ENCODE assay signal across 9 cellular contexts in the genomic region with DNA sequence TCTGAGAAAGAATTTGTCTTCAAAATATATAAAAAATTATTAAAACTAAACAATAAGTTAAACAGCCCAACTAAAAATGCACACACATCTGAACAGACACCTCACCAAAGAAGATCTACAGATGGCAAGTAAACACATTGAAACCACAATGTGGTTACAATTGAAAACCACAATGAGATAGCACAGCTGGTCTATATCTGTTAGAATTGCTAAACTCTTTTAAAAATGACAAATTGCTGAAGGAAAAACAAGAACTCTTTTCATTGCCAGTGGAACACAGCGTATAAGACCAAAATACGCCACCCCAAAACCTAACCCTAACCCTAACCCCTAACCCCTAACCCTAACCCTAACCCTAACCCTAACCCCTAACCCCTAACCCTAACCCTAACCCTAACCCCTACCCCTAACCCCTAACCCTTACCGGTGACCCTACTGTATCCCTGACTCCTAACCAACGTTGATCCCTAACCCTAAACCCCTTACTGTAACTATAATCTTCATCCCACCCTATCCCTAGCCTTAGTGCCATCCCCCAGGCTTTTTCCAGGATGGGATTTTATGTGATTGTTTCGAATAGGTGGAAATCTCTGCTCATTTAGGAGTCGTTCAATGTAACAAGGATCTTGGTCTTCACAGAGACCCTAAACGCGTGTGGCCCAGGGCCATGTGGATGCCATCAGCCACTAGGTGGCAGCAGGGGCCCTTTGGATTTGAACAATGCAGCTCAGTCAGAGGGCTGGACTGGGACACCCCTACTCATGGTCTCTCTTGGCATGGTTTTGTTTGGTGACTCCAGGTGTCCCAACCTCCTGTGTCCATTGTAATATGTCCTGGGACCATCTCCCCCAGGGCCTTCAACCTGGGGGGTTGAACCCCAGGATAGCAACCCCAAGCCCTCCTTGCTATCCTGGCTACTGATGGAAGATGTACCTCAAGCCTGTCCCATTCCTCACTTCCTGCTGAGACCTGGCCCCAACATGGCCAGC. TPM values are rescaled to one million over a fixed set of nuclear protein-coding genes. Genes with fewer than 3 reads are reported as not detected.
DNase-seq lines count a peak whose midpoint lies in the region; ATAC-seq and TF ChIP-seq lines count a peak whose summit lies in the region.
"Not testable (repeated sequence)": the region's sequence is repeated elsewhere in the genome, so short reads cannot be mapped to it uniquely, and the experiment has no call there.
"Had no signal": no experiment of that assay in that cellular context is flagged by ENCODE, and none has a peak within 500 bp of the region (broad histone marks: within the 10 kb centered on the region; RNA-seq: fewer than 3 reads in every experiment).

No MANE protein-coding gene starts in this region.

- not testable (repeated sequence) for H3K9me3 ChIP-seq in left ventricle myocardium inferior (replicated peaks); osteoblast (ENCODE audit: low read depth, low read length)

- not testable (repeated sequence) for H3K79me2 ChIP-seq in osteoblast (ENCODE audit: insufficient read depth, low read length)

- H4K20me1 ChIP-seq in osteoblast (ENCODE audit: insufficient read depth, low read length): not testable (repeated sequence)

- H3K27me3 ChIP-seq in left ventricle myocardium inferior (ENCODE audit: low read depth); osteoblast (ENCODE audit: insufficient read depth, low read length): not testable (repeated sequence)

- not testable (repeated sequence) for H3K36me3 ChIP-seq in left ventricle myocardium inferior; osteoblast (ENCODE audit: insufficient read depth, low read length)

- peak; percentile 31 for TF ChIP-seq CTCF in AG10803 (conservative IDR thresholded peaks at IDR 0.05; ENCODE audit: low read length)
- TF ChIP-seq CTCF in left ventricle myocardium inferior (IDR thresholded peaks at IDR 0.05; ENCODE audit: borderline replicate concordance): peak; percentile 61
- peak; percentile 26 for TF ChIP-seq CTCF in osteoblast (IDR thresholded peaks at IDR 0.05; ENCODE audit: extremely low read depth, low read depth, low read length)

- H3K36me3 Mint-ChIP-seq in T-helper 1 cell treated with Interleukin-12 subunit alpha and Interleukin-12 subunit beta and Interleukin-4 antibody, amounts not matched to agents 30 μg/mL and 1 μg/mL, for 36 hours (ENCODE audit: low read depth); activated T-cell treated with anti-CD3 and anti-CD28 coated beads, Interleukin-2, amount 50 U/mL, for 72 hours (ENCODE audit: insufficient read depth in 2 of 2); stimulated activated effector memory CD8-positive, alpha-beta T cell treated with anti-CD3 and anti-CD28 coated beads, Interleukin-12 subunit alpha, Interleukin-12 subunit beta, amount 100 ng/mL, for 72 hours: not testable (repeated sequence)

- intact Hi-C loops in left ventricle myocardium inferior (cut with micrococcal nuclease): not testable (repeated sequence)

- not testable (repeated sequence) for H2AFZ ChIP-seq in osteoblast (ENCODE audit: low read length)

- peak overlapping the region; percentile 35 for H3K4me3 Mint-ChIP-seq in T-helper 1 cell treated with Interleukin-12 subunit alpha and Interleukin-12 subunit beta and Interleukin-4 antibody, amounts not matched to agents 30 μg/mL and 1 μg/mL, for 36 hours
- H3K4me3 Mint-ChIP-seq in activated T-cell treated with anti-CD3 and anti-CD28 coated beads, Interleukin-2, amount 50 U/mL, for 72 hours: peak overlapping the region in 1 of 2 donors; percentile 40
- H3K4me3 Mint-ChIP-seq in stimulated activated effector memory CD8-positive, alpha-beta T cell treated with anti-CD3 and anti-CD28 coated beads, Interleukin-12 subunit alpha, Interleukin-12 subunit beta, amount 100 ng/mL, for 72 hours: not testable (repeated sequence)

- H3K9me3 Mint-ChIP-seq in T-helper 1 cell treated with Interleukin-12 subunit alpha and Interleukin-12 subunit beta and Interleukin-4 antibody, amounts not matched to agents 30 μg/mL and 1 μg/mL, for 36 hours; activated T-cell treated with anti-CD3 and anti-CD28 coated beads, Interleukin-2, amount 50 U/mL, for 72 hours; stimulated activated effector memory CD8-positive, alpha-beta T cell treated with anti-CD3 and anti-CD28 coated beads, Interleukin-12 subunit alpha, Interleukin-12 subunit beta, amount 100 ng/mL, for 72 hours: not testable (repeated sequence)

- H3K27ac Mint-ChIP-seq in T-helper 1 cell treated with Interleukin-12 subunit alpha and Interleukin-12 subunit beta and Interleukin-4 antibody, amounts not matched to agents 30 μg/mL and 1 μg/mL, for 36 hours: peak overlapping the region; percentile 63
- H3K27ac Mint-ChIP-seq in activated T-cell treated with anti-CD3 and anti-CD28 coated beads, Interleukin-2, amount 50 U/mL, for 72 hours: not testable (repeated sequence)
- peak overlapping the region; percentile 34 for H3K27ac Mint-ChIP-seq in stimulated activated effector memory CD8-positive, alpha-beta T cell treated with anti-CD3 and anti-CD28 coated beads, Interleukin-12 subunit alpha, Interleukin-12 subunit beta, amount 100 ng/mL, for 72 hours

- not testable (repeated sequence) for H3K4me3 ChIP-seq in AG10803 (ENCODE audit: low read length); left ventricle myocardium inferior; osteoblast (ENCODE audit: insufficient read depth, low read length)

- not testable (repeated sequence) for H3K4me2 ChIP-seq in osteoblast (ENCODE audit: insufficient read depth, low read length)

- DNase-seq in AG10803 (ENCODE audit: low read depth); left ventricle myocardium inferior; osteoblast (ENCODE audit: insufficient read length, low spot score, missing footprints): not testable (repeated sequence)
- peak in 1 of 2 donors; percentile 2 for DNase-seq in activated T-cell treated with anti-CD3 and anti-CD28 coated beads, Interleukin-2, amount 50 U/mL, for 72 hours
- peak; percentile 37 for DNase-seq in central memory CD4-positive, alpha-beta T cell
- DNase-seq in stimulated activated effector memory CD8-positive, alpha-beta T cell treated with anti-CD3 and anti-CD28 coated beads, Interleukin-12 subunit alpha, Interleukin-12 subunit beta, amount 100 ng/mL, for 72 hours (ENCODE audit: low spot score in 2 of 2): peak; percentile 25 to 59

- peak; percentile 47 for ATAC-seq in GM19395 (IDR thresholded peaks at IDR 0.05; ENCODE audit: unreplicated experiment)
- ATAC-seq in activated T-cell treated with anti-CD3 and anti-CD28 coated beads, Interleukin-2, amount 50 U/mL, for 72 hours (replicated peaks in 1 of 2): peak; percentile 52
- ATAC-seq in stimulated activated effector memory CD8-positive, alpha-beta T cell treated with anti-CD3 and anti-CD28 coated beads, Interleukin-12 subunit alpha, Interleukin-12 subunit beta, amount 100 ng/mL, for 72 hours: peak; percentile 80

- H3K27me3 Mint-ChIP-seq in T-helper 1 cell treated with Interleukin-12 subunit alpha and Interleukin-12 subunit beta and Interleukin-4 antibody, amounts not matched to agents 30 μg/mL and 1 μg/mL, for 36 hours (ENCODE audit: low read depth); activated T-cell treated with anti-CD3 and anti-CD28 coated beads, Interleukin-2, amount 50 U/mL, for 72 hours (ENCODE audit: low read depth): not testable (repeated sequence)

- H3K27ac ChIP-seq in left ventricle myocardium inferior (replicated peaks); osteoblast (ENCODE audit: low read depth, low read length): not testable (repeated sequence)

- not testable (repeated sequence) for H3K4me1 ChIP-seq in left ventricle myocardium inferior; osteoblast (ENCODE audit: insufficient read depth, low read length)

- H3K4me1 Mint-ChIP-seq in T-helper 1 cell treated with Interleukin-12 subunit alpha and Interleukin-12 subunit beta and Interleukin-4 antibody, amounts not matched to agents 30 μg/mL and 1 μg/mL, for 36 hours (ENCODE audit: low read depth); activated T-cell treated with anti-CD3 and anti-CD28 coated beads, Interleukin-2, amount 50 U/mL, for 72 hours (ENCODE audit: low read depth); stimulated activated effector memory CD8-positive, alpha-beta T cell treated with anti-CD3 and anti-CD28 coated beads, Interleukin-12 subunit alpha, Interleukin-12 subunit beta, amount 100 ng/mL, for 72 hours: not testable (repeated sequence)

RNA-seq across cellular contexts. Expression of a gene that starts 1.1 kb away (rescaled TPM):
- total RNA-seq in activated T-cell treated with anti-CD3 and anti-CD28 coated beads, Interleukin-2, amount 50 U/mL, for 72 hours: not detected
- total RNA-seq in left ventricle myocardium inferior (not detected), osteoblast (not detected in 2 replicates)
- total RNA-seq: H7 had no signal

RNA-seq across cellular contexts. Expression of a gene that starts 15.4 kb away (rescaled TPM):
- 10 to 100 TPM; 64.6 to 76.8 TPM for total RNA-seq in activated T-cell treated with anti-CD3 and anti-CD28 coated beads, Interleukin-2, amount 50 U/mL, for 72 hours
- total RNA-seq in left ventricle myocardium inferior (24.0 TPM), osteoblast (24.6 and 25.6 TPM in 2 replicates)

RNA-seq across cellular contexts. Expression of a gene that starts 15.7 kb away (rescaled TPM):
- total RNA-seq in activated T-cell treated with anti-CD3 and anti-CD28 coated beads, Interleukin-2, amount 50 U/mL, for 72 hours: 100 to 1,000 TPM; 118 to 134 TPM
- 46.1 TPM for total RNA-seq in left ventricle myocardium inferior
- 128 and 134 TPM in 2 replicates for total RNA-seq in osteoblast

RNA-seq across cellular contexts. Expression of a gene that starts 44.4 kb away (rescaled TPM):
- total RNA-seq in activated T-cell treated with anti-CD3 and anti-CD28 coated beads, Interleukin-2, amount 50 U/mL, for 72 hours: 10 to 100 TPM; 36.5 to 39.0 TPM
- total RNA-seq in left ventricle myocardium inferior (36.4 TPM), osteoblast (10.9 and 11.2 TPM in 2 replicates)

RNA-seq across cellular contexts. Expression of a gene that starts 45.0 kb away (rescaled TPM):
- 100 to 1,000 TPM; 133 to 174 TPM for total RNA-seq in activated T-cell treated with anti-CD3 and anti-CD28 coated beads, Interleukin-2, amount 50 U/mL, for 72 hours
- total RNA-seq in left ventricle myocardium inferior: 94.1 TPM
- 110 and 117 TPM in 2 replicates for total RNA-seq in osteoblast
